ENCODE assay signal across 14 cellular contexts in the genomic region with DNA sequence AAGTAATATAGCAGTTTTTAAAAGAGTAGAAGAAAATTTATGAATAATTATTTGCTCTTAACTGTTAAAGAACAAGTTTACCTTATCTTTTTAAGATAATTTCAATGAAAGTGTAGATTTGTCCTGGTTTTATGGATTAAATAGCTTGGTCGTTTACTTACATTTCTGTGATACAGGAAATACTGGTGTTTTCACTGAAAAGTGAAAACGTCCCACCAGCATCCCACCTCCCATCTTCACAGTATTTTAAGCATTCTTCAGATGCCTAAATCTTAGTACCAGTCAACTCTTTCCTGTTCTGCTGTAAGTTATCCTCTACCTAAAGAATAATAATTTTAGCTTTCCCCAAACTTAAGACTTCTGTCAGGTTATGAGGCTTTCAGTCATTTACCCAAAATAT. TPM values are rescaled to one million over a fixed set of nuclear protein-coding genes. Genes with fewer than 3 reads are reported as not detected.
DNase-seq lines count a peak whose midpoint lies in the region; ATAC-seq and TF ChIP-seq lines count a peak whose summit lies in the region.
"Had no signal": no experiment of that assay in that cellular context is flagged by ENCODE, and none has a peak within 500 bp of the region (broad histone marks: within the 10 kb centered on the region; RNA-seq: fewer than 3 reads in every experiment).

No MANE protein-coding gene starts in this region.

- TF ChIP-seq POLR2A in esophagus muscularis mucosa (IDR thresholded peaks at IDR 0.05; ENCODE audit: low read depth) (no peak), tibial nerve (IDR thresholded peaks at IDR 0.05) (no peak)

- TF ChIP-seq EP300 in esophagus muscularis mucosa (IDR thresholded peaks at IDR 0.05) (no peak), tibial nerve (IDR thresholded peaks at IDR 0.05) (no peak)

- intact Hi-C loops in Right ventricle myocardium inferior (cut with DNase I) = no loop called here
- intact Hi-C loops in activated B cell treated with CpG ODN at 0.5 μM for 24 hours (cut with micrococcal nuclease) = no loop called here
- intact Hi-C loops in esophagus muscularis mucosa (cut with DNase I) = no loop called here

- no peaks in the 10 kb centered on the region for H3K36me3 ChIP-seq in cardiac muscle cell
- no peaks in the 10 kb centered on the region for H3K36me3 ChIP-seq in esophagus muscularis mucosa
- no peaks in the 10 kb centered on the region for H3K36me3 ChIP-seq in tibial nerve
- H3K36me3 ChIP-seq: lower lobe of right lung had no signal

- H3K9me3 ChIP-seq in cardiac muscle cell (ENCODE audit: low read depth) (no peaks in the 10 kb centered on the region), esophagus muscularis mucosa (no peaks in the 10 kb centered on the region), tibial nerve (no peaks in the 10 kb centered on the region)
- H3K9me3 ChIP-seq: lower lobe of right lung had no signal

- peaks cover 9% of the 10 kb centered on the region for H3K36me3 Mint-ChIP-seq in activated B cell treated with CpG ODN at 0.5 μM for 24 hours (ENCODE audit: low read depth)
- peaks cover 3% of the 10 kb centered on the region for H3K36me3 Mint-ChIP-seq in stimulated activated memory B cell treated with anti-CD40 and anti-IgM and Interleukin-4, amounts not matched to agents 10 μg/mL and 1 μg/mL and 100 μg/mL, for 72 hours

- no peak for ATAC-seq in Right ventricle myocardium inferior
- no peak for ATAC-seq in activated B cell treated with CpG ODN at 0.5 μM for 24 hours (ENCODE audit: low read depth)
- ATAC-seq in HG03139 (IDR thresholded peaks at IDR 0.05; ENCODE audit: unreplicated experiment) = no peak
- ATAC-seq in stimulated activated memory B cell treated with anti-CD40 and anti-IgM and Interleukin-4, amounts not matched to agents 10 μg/mL and 1 μg/mL and 100 μg/mL, for 72 hours = no peak
- ATAC-seq: lower lobe of right lung had no signal

- no peaks in the 10 kb centered on the region for H3K27me3 Mint-ChIP-seq in activated B cell treated with CpG ODN at 0.5 μM for 24 hours
- no peaks in the 10 kb centered on the region for H3K27me3 Mint-ChIP-seq in stimulated activated memory B cell treated with anti-CD40 and anti-IgM and Interleukin-4, amounts not matched to agents 10 μg/mL and 1 μg/mL and 100 μg/mL, for 72 hours

- H3K4me3 ChIP-seq in cardiac muscle cell = no peak overlapping the region
- H3K4me3 ChIP-seq in esophagus muscularis mucosa = no peak overlapping the region
- no peak overlapping the region for H3K4me3 ChIP-seq in tibial nerve
- H3K4me3 ChIP-seq: BLaER1, lower lobe of right lung had no signal

- peaks cover 81% of the 10 kb centered on the region for H3K4me1 Mint-ChIP-seq in activated B cell treated with CpG ODN at 0.5 μM for 24 hours
- H3K4me1 Mint-ChIP-seq in stimulated activated memory B cell treated with anti-CD40 and anti-IgM and Interleukin-4, amounts not matched to agents 10 μg/mL and 1 μg/mL and 100 μg/mL, for 72 hours = peaks cover 57% of the 10 kb centered on the region

- peak overlapping the region; percentile 60 for H3K27ac ChIP-seq in cardiac muscle cell
- peak overlapping the region; percentile 11 to 49 (median 15) for H3K27ac ChIP-seq in esophagus muscularis mucosa (replicated peaks in 1 of 4)
- H3K27ac ChIP-seq in tibial nerve = peak overlapping the region in 3 of 4 donors; percentile 43 to 100 (median 48)
- H3K27ac ChIP-seq: BLaER1, lower lobe of right lung had no signal

- H3K4me1 ChIP-seq in cardiac muscle cell (ENCODE audit: low read depth) (peaks cover 51% of the 10 kb centered on the region), esophagus muscularis mucosa (peaks cover 44 to 83% (median 75%) of the 10 kb centered on the region in 4 donors), tibial nerve (peaks cover 0 to 81% (median 42%) of the 10 kb centered on the region in 4 donors)

- POLR2A ChIA-PET in activated B cell treated with CpG ODN at 0.5 μM for 24 hours (lab: Charles Lee) = no interaction called here

- TF ChIP-seq CTCF in cardiac muscle cell (IDR thresholded peaks at IDR 0.05; ENCODE audit: low read depth, low read length) = no peak
- TF ChIP-seq CTCF in activated B cell treated with CpG ODN at 0.5 μM for 24 hours (IDR thresholded peaks at IDR 0.05) = no peak
- no peak for TF ChIP-seq CTCF in esophagus muscularis mucosa (IDR thresholded peaks at IDR 0.05)
- TF ChIP-seq CTCF in tibial nerve (IDR thresholded peaks at IDR 0.05) = no peak

- CTCF ChIA-PET in activated B cell treated with CpG ODN at 0.5 μM for 24 hours (lab: Charles Lee) = interaction anchor here (1.2 to 2.4 kb wide), 3 partner anchors 19 to 134 kb away, joined by 3 to 9 read pairs (median 5); no protein-coding TSS in a partner anchor

- H3K9me3 Mint-ChIP-seq in activated B cell treated with CpG ODN at 0.5 μM for 24 hours = no peaks in the 10 kb centered on the region
- no peaks in the 10 kb centered on the region for H3K9me3 Mint-ChIP-seq in stimulated activated memory B cell treated with anti-CD40 and anti-IgM and Interleukin-4, amounts not matched to agents 10 μg/mL and 1 μg/mL and 100 μg/mL, for 72 hours

- peak overlapping the region; percentile 0 for H3K27ac Mint-ChIP-seq in activated B cell treated with CpG ODN at 0.5 μM for 24 hours
- H3K27ac Mint-ChIP-seq in stimulated activated memory B cell treated with anti-CD40 and anti-IgM and Interleukin-4, amounts not matched to agents 10 μg/mL and 1 μg/mL and 100 μg/mL, for 72 hours = no peak overlapping the region

- no peak for DNase-seq in cardiac muscle cell (ENCODE audit: low read depth in 1 of 2, low spot score in 1 of 2)
- no peak for DNase-seq in Right ventricle myocardium inferior (ENCODE audit: missing footprints)
- DNase-seq in activated B cell treated with CpG ODN at 0.5 μM for 24 hours = no peak
- DNase-seq in esophagus muscularis mucosa (ENCODE audit: extremely low spot score) = no peak
- no peak for DNase-seq in tibial nerve (ENCODE audit: low spot score in 2 of 2)
- no peak for DNase-seq in NCI-H526 treated with DMSO at 0.1 percent for 48 hours (lab: John Stamatoyannopoulos, UW)
- DNase-seq: DMS79 treated with DMSO at 0.1 percent for 48 hours; IMR-90; lower lobe of right lung; NCI-H1092 treated with DMSO at 0.1 percent for 48 hours; stimulated activated CD4-positive, alpha-beta T cell treated with anti-CD3 and anti-CD28 coated beads, Interleukin-4, amount 100 ng/mL, for 4 hours had no signal

- no peak overlapping the region for H3K4me3 Mint-ChIP-seq in activated B cell treated with CpG ODN at 0.5 μM for 24 hours
- no peak overlapping the region for H3K4me3 Mint-ChIP-seq in stimulated activated memory B cell treated with anti-CD40 and anti-IgM and Interleukin-4, amounts not matched to agents 10 μg/mL and 1 μg/mL and 100 μg/mL, for 72 hours

- no peaks in the 10 kb centered on the region for H3K27me3 ChIP-seq in cardiac muscle cell
- no peaks in the 10 kb centered on the region for H3K27me3 ChIP-seq in esophagus muscularis mucosa
- H3K27me3 ChIP-seq in tibial nerve = no peaks in the 10 kb centered on the region
- H3K27me3 ChIP-seq: BLaER1 had no signal

- 18% methylated on average over 2 of the region's 2 CpGs for WGBS in esophagus muscularis mucosa
- 20 to 26% methylated on average over 2 of the region's 2 CpGs for WGBS in tibial nerve, 2 donors

RNA-seq across cellular contexts. Expression of gene TAB2, which starts 5.8 kb away (rescaled TPM):
- total RNA-seq in cardiac muscle cell = 26.5 and 39.0 TPM in 2 replicates
- polyA plus RNA-seq in cardiac muscle cell = 13.8 and 23.0 TPM in 2 replicates
- total RNA-seq in Right ventricle myocardium inferior = 57.4 TPM
- total RNA-seq in activated B cell treated with CpG ODN at 0.5 μM for 24 hours = 62.8 and 69.0 TPM in 2 replicates
- total RNA-seq in esophagus muscularis mucosa = 10 to 100 TPM; 80.2 to 98.8 (median 91.2) TPM
- total RNA-seq in tibial nerve = 100 to 1,000 TPM in 1 of 4 donors, 10 to 100 TPM in 3; 57.5 to 101 (median 74.7) TPM
